In the genomic region with DNA sequence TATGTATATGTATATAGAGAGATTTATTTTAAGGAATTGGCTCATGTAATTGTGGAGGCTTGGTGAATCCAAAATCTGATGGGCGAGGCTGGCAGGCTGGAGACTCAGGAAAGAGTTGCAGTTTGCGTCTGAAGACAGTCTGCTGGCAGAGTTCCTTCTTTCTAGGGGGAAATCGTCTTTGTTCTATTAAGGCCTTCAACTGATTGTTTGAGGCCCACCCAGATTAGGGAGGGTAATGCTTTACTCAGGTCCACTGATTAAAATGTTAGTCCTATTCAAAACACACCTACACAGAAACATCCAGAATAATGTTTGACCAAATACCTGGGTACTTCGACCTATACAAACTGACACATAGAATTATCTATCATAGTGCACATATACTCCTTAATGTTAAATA, we compare ENCODE assay signal across 20 cellular contexts.
DNase-seq lines count a peak whose midpoint lies in the region; ATAC-seq and TF ChIP-seq lines count a peak whose summit lies in the region.
"Had no signal": no experiment of that assay in that cellular context is flagged by ENCODE, and none has a peak within 500 bp of the region (broad histone marks: within the 10 kb centered on the region; RNA-seq: fewer than 3 reads in every experiment).

No MANE protein-coding gene starts in this region.

- no peak for TF ChIP-seq CTCF in HEK293 (tag by site-specific recombination; IDR thresholded peaks at IDR 0.05)
- TF ChIP-seq CTCF in VCaP (conservative IDR thresholded peaks at IDR 0.05) = no peak
- no peak for TF ChIP-seq CTCF in glutamatergic neuron (IDR thresholded peaks at IDR 0.05; ENCODE audit: partially characterized antibody, unreplicated experiment)

- H3K36me3 ChIP-seq in HEK293 (ENCODE audit: control insufficient read depth in 2 of 2, insufficient read depth in 1 of 2, low read length in 2 of 2) = no peaks in the 10 kb centered on the region
- H3K36me3 ChIP-seq: BLaER1 treated with 17β-estradiol and CSF1 and Interleukin-3, amounts not matched to agents 10 nM and 100 nM had no signal

- no peak overlapping the region for H3K4me3 ChIP-seq in HEK293 (ENCODE audit: low read depth, low read length)
- H3K4me3 ChIP-seq: A549; BLaER1 treated with 17β-estradiol and CSF1 and Interleukin-3, amounts not matched to agents 10 nM and 100 nM; GM12878 had no signal

- DNase-seq in DMS 273 (lab: John Stamatoyannopoulos, UW; ENCODE audit: unreplicated experiment) (peak; percentile 64), DMS 273 treated with DMSO at 0.1 percent for 48 hours (lab: John Stamatoyannopoulos, UW) (no peak), glutamatergic neuron (no peak), GDM1 (lab: John Stamatoyannopoulos, UW) (no peak), T-helper 17 cell (no peak)
- DNase-seq: AML-193; Caco-2; Calu3; CD4-positive, alpha-beta T cell; CD8-positive, alpha-beta T cell; DMS79 treated with DMSO at 0.1 percent for 48 hours had no signal

- H3K4me1 Mint-ChIP-seq in glutamatergic neuron (ENCODE audit: low read depth, unreplicated experiment) (peaks cover 22% of the 10 kb centered on the region), T-helper 17 cell (no peaks in the 10 kb centered on the region)
- H3K4me1 Mint-ChIP-seq: B cell had no signal

- ATAC-seq in GM18511 (IDR thresholded peaks at IDR 0.05; ENCODE audit: unreplicated experiment) (no peak), T-helper 17 cell (no peak)
- ATAC-seq: A549; CD8-positive, alpha-beta T cell; GM12878 had no signal

- H3K27me3 Mint-ChIP-seq in glutamatergic neuron (ENCODE audit: unreplicated experiment) (no peaks in the 10 kb centered on the region), T-helper 17 cell (no peaks in the 10 kb centered on the region)
- H3K27me3 Mint-ChIP-seq: B cell; CD4-positive, alpha-beta T cell had no signal

- CTCF ChIA-PET in HEK293 (lab: Yijun Ruan, JAX) = no interaction called here

- POLR2A ChIA-PET in HEK293 (lab: Yijun Ruan, JAX) = no interaction called here

- H3K4me3 Mint-ChIP-seq in glutamatergic neuron (ENCODE audit: unreplicated experiment) = no peak overlapping the region
- no peak overlapping the region for H3K4me3 Mint-ChIP-seq in T-helper 17 cell
- H3K4me3 Mint-ChIP-seq: B cell; CD4-positive, alpha-beta T cell; CD8-positive, alpha-beta T cell had no signal

- H3K9me3 Mint-ChIP-seq in glutamatergic neuron (ENCODE audit: unreplicated experiment) = peaks cover 2% of the 10 kb centered on the region
- H3K9me3 Mint-ChIP-seq: CD8-positive, alpha-beta T cell had no signal

- no peaks in the 10 kb centered on the region for H3K9me3 ChIP-seq in HEK293 (ENCODE audit: control insufficient read depth, insufficient read depth, low read depth, low read length)
- H3K9me3 ChIP-seq in T-helper 17 cell (ENCODE audit: control insufficient read depth, low read length, poor library complexity, severe bottlenecking) = no peaks in the 10 kb centered on the region
- H3K9me3 ChIP-seq: A549, Caco-2 had no signal

- H3K27ac Mint-ChIP-seq in glutamatergic neuron (ENCODE audit: unreplicated experiment) (peak overlapping the region; percentile 63), T-helper 17 cell (no peak overlapping the region)
- H3K27ac Mint-ChIP-seq: B cell; CD4-positive, alpha-beta T cell; CD8-positive, alpha-beta T cell had no signal

- peaks cover 14% of the 10 kb centered on the region for H3K36me3 Mint-ChIP-seq in glutamatergic neuron (ENCODE audit: unreplicated experiment)
- no peaks in the 10 kb centered on the region for H3K36me3 Mint-ChIP-seq in T-helper 17 cell (ENCODE audit: low read depth)
- H3K36me3 Mint-ChIP-seq: CD8-positive, alpha-beta T cell had no signal

- no peaks in the 10 kb centered on the region for H3K4me1 ChIP-seq in HEK293 (ENCODE audit: control insufficient read depth, insufficient read depth, low read length)
- H3K4me1 ChIP-seq: A549; BLaER1 treated with 17β-estradiol and CSF1 and Interleukin-3, amounts not matched to agents 10 nM and 100 nM; Caco-2 had no signal

- H3K27ac ChIP-seq in HEK293 (ENCODE audit: extremely low read depth, low read depth, low read length) = no peak overlapping the region
- H3K27ac ChIP-seq in VCaP = peak overlapping the region; percentile 11; the same call in 1 of the 2 replicates
- H3K27ac ChIP-seq: 22Rv1; A549; BLaER1 treated with 17β-estradiol and CSF1 and Interleukin-3, amounts not matched to agents 10 nM and 100 nM; C4-2B had no signal

TF ChIP-seq in HEK293, 187 proteins besides CTCF, POLR2A, EP300 and RAD21:
- TF ChIP-seq ZNF830 (tag by site-specific recombination; IDR thresholded peaks at IDR 0.05; ENCODE audit: low read depth) (no peak), ZNF10 (tag by site-specific recombination; IDR thresholded peaks at IDR 0.05) (peak; percentile 82)
- TF ChIP-seq, protein P1, sequence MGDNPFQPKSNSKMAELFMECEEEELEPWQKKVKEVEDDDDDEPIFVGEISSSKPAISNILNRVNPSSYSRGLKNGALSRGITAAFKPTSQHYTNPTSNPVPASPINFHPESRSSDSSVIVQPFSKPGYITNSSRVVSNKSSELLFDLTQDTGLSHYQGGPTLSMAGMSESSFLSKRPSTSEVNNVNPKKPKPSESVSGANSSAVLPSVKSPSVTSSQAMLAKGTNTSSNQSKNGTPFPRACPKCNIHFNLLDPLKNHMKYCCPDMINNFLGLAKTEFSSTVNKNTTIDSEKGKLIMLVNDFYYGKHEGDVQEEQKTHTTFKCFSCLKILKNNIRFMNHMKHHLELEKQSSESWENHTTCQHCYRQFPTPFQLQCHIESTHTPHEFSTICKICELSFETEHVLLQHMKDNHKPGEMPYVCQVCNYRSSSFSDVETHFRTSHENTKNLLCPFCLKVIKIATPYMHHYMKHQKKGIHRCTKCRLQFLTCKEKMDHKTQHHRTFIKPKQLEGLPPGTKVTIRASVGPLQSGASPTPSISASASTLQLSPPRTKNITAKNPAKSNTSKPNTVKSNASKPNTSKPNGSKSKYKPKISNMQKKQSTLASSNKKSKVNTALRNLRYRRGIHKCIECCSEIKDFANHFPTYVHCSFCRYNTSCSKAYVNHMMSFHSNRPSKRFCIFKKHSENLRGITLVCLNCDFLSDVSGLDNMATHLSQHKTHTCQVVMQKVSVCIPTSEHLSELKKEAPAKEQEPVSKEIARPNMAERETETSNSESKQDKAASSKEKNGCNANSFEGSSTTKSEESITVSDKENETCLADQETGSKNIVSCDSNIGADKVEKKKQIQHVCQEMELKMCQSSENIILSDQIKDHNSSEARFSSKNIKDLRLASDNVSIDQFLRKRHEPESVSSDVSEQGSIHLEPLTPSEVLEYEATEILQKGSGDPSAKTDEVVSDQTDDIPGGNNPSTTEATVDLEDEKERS (tag by site-specific recombination; IDR thresholded peaks at IDR 0.05) = no peak
TF ChIP-seq in HEK293: peak in this region for 1.
